Comparison of ENCODE assay signal across 8 cellular contexts in the genomic region with DNA sequence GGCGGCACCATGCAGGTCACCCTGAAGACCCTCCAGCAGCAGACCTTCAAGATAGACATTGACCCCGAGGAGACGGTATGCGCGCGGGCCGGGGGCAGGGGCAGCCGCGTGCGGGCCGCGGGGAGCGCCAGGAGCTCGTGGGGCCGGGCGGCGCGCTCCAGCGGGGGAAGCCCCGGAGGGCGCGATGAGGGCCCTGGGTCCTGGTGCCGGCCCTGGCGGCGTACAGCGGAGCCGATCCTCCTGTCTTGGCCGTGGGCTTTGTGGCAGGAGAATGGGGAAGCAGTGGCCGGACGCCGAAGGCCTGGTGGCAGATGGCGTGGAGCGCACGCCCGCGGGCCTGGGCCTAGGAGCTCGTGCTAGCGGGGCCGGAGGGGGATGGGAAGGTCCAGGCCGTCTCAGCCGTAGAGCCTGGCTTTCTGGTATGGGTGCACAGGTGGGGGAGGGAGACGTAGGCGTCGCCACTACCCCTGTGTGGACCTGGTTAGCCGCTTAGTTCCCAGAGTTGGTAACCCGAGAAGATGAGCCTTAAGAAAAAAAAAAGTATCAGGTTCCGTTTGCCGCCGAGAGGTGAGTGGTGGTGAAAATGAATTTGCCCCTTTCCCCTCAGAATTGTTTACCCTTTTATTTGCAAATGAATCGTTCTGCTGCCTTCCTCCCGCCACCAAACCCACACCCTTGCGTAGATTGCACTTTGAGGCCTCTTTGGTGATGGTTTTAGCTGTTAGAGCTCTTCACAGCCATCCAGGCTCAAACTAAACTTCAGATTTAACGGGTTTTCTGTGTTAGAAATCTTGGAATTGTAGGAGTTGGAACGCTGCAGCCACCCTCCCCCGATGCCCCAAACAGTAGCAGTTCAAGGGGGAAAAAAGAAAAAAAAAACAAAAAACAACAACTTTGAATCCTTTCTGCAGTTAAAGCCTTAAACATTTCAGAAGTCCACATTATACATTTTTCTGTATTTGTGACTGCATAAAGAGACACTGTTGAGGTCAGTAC. TPM values are rescaled to one million over a fixed set of nuclear protein-coding genes. Genes with fewer than 3 reads are reported as not detected.
DNase-seq lines count a peak whose midpoint lies in the region; ATAC-seq and TF ChIP-seq lines count a peak whose summit lies in the region.

No MANE protein-coding gene starts in this region.

- H3K4me1 ChIP-seq in lung (ENCODE audit: control insufficient read depth in 2 of 2, insufficient read depth in 2 of 2, low read length in 2 of 2), result peaks cover 2 to 8% of the 10 kb centered on the region in 2 donors

- intact Hi-C loops in activated CD4-positive, alpha-beta memory T cell treated with anti-CD3 and anti-CD28 coated beads for 36 hours (cut with micrococcal nuclease), result loop anchor here (1.0 to 5.0 kb wide), 10 partner anchors 15 to 1828 kb away; a partner anchor contains a TSS

- H3K27me3 ChIP-seq in lung (ENCODE audit: control insufficient read depth, insufficient read depth), result no peaks in the 10 kb centered on the region

- peak overlapping the region; percentile 99 to 100 for H3K27ac ChIP-seq in lung (ENCODE audit: low read depth in 1 of 2, low read length in 1 of 2)

- peak; percentile 59 to 65 for DNase-seq in AML-193 (lab: John Stamatoyannopoulos, UW)
- peak; percentile 70 for DNase-seq in NCI-H524 treated with DMSO at 0.1 percent for 48 hours (lab: John Stamatoyannopoulos, UW)
- peak; percentile 78 for DNase-seq in activated CD4-positive, alpha-beta memory T cell treated with anti-CD3 and anti-CD28 coated beads for 36 hours
- DNase-seq in ecto neural progenitor cell (ENCODE audit: low spot score), result peak; percentile 88
- DNase-seq in lung (ENCODE audit: low spot score), result peak; percentile 73
- DNase-seq in stimulated activated CD4-positive, alpha-beta T cell treated with anti-CD3 and anti-CD28 coated beads, TNF-alpha, amount 100 ng/mL, for 48 hours (ENCODE audit: low read depth in 3 of 3), result peak; percentile 35 to 61 (median 43)

- WGBS in lung, 2 donors, result 0 to 1% methylated on average over 49 to 55 of the region's 55 CpGs

- no peaks in the 10 kb centered on the region for H3K9me3 Mint-ChIP-seq in activated CD4-positive, alpha-beta memory T cell treated with anti-CD3 and anti-CD28 coated beads for 36 hours

- ATAC-seq in GM19035 (IDR thresholded peaks at IDR 0.05; ENCODE audit: unreplicated experiment), result peak; percentile 46
- ATAC-seq in HG03175 (IDR thresholded peaks at IDR 0.05; ENCODE audit: unreplicated experiment), result peak; percentile 38
- ATAC-seq in lung (ENCODE audit: insufficient read depth, low FRiP score), result peak; percentile 35

- CTCF ChIA-PET in activated CD4-positive, alpha-beta memory T cell treated with anti-CD3 and anti-CD28 coated beads for 36 hours (lab: Charles Lee), result interaction anchor here (0.7 to 3.0 kb wide), 4 partner anchors 15 to 111 kb away, joined by 3 to 17 read pairs (median 4); no protein-coding TSS in a partner anchor

- H3K36me3 ChIP-seq in lung (ENCODE audit: control insufficient read depth in 2 of 2, insufficient read depth in 2 of 2, low read length in 2 of 2), result no peaks in the 10 kb centered on the region

- H3K27me3 Mint-ChIP-seq in activated CD4-positive, alpha-beta memory T cell treated with anti-CD3 and anti-CD28 coated beads for 36 hours, result no peaks in the 10 kb centered on the region

- peak overlapping the region; percentile 96 for H3K4me3 Mint-ChIP-seq in activated CD4-positive, alpha-beta memory T cell treated with anti-CD3 and anti-CD28 coated beads for 36 hours

- POLR2A ChIA-PET in activated CD4-positive, alpha-beta memory T cell treated with anti-CD3 and anti-CD28 coated beads for 36 hours (lab: Charles Lee), result interaction anchor here (0.8 to 1.2 kb wide), 5 partner anchors 22 to 1836 kb away, joined by 3 to 5 read pairs (median 4); a partner anchor contains a TSS

- H3K9me3 ChIP-seq in lung (ENCODE audit: control insufficient read depth in 2 of 2, insufficient read depth in 1 of 2, low read length in 1 of 2), result no peaks in the 10 kb centered on the region

- peaks cover 49% of the 10 kb centered on the region for H3K4me1 Mint-ChIP-seq in activated CD4-positive, alpha-beta memory T cell treated with anti-CD3 and anti-CD28 coated beads for 36 hours (ENCODE audit: low read depth)

- no peak for TF ChIP-seq CTCF in lung (IDR thresholded peaks at IDR 0.05; ENCODE audit: control extremely low read depth, extremely low read depth)

- peaks cover 20% of the 10 kb centered on the region for H3K36me3 Mint-ChIP-seq in activated CD4-positive, alpha-beta memory T cell treated with anti-CD3 and anti-CD28 coated beads for 36 hours

- peak overlapping the region; percentile 95 for H3K27ac Mint-ChIP-seq in activated CD4-positive, alpha-beta memory T cell treated with anti-CD3 and anti-CD28 coated beads for 36 hours

- peak overlapping the region; percentile 98 for H3K4me3 ChIP-seq in lung

RNA-seq across cellular contexts. Expression of a gene that starts 0.8 kb away (rescaled TPM):
- total RNA-seq in activated CD4-positive, alpha-beta memory T cell treated with anti-CD3 and anti-CD28 coated beads for 36 hours, result 100 to 1,000 TPM; 111 TPM
- 100 to 1,000 TPM in 1 of 2 donors, 10 to 100 TPM in 1; 66.0 to 114 TPM for total RNA-seq in lung
- 10 to 100 TPM; 37.9 to 58.6 TPM for polyA plus RNA-seq in lung

Comparison
In these comparisons a context has a peak if more than half of its experiments do, and no peak if none do; other contexts are left out.
1. Peak in every context shown above with its lines: DNase-seq, ATAC-seq, H3K4me3 ChIP-seq and H3K27ac ChIP-seq.